8 cellular contexts compared by ENCODE assay signal in the genomic region with DNA sequence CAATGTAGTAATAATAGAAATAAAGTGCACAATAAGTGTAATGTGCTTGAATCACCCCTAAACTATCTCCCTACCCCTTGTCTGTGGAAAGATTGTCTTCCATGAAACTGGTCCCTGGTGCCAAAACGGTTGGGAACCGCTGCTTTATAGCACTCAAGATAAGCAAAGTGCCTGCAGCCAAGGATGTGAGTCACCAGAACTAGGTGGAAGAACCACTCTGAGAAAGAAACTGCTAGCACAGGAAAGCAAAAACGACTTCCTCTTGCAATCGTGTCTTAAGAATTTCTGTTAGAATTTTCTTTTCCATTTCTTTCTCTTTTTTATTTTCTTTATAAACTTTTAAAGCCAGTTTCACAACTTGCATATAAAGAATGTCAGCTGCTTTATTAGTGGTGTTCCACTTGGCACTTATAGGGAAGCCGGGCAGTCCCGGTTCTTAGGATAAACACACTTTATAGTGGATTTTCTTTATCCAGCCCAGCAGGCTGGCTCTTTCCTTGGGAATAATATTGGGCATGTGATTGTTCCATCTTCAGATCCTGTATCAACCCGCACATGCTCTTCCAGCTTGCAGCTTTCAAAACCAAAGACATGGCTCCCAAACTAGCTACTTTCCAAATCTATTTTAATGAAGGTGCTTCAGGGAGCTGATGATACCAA. TPM values are rescaled to one million over a fixed set of nuclear protein-coding genes. Genes with fewer than 3 reads are reported as not detected.
DNase-seq lines count a peak whose midpoint lies in the region; ATAC-seq and TF ChIP-seq lines count a peak whose summit lies in the region.

No MANE protein-coding gene starts in this region.

- intact Hi-C loops in prostate gland (cut with DNase I), result no loop called here

- H3K23me2 ChIP-seq in H9 (ENCODE audit: insufficient read length, low read depth, low read length, poor library complexity, severe bottlenecking), result no peaks in the 10 kb centered on the region

- WGBS in prostate gland, result 12% methylated on average over 7 of the region's 7 CpGs
- WGBS in H9 (ENCODE audit: extremely low coverage, insufficient read length, low lambda C conversion rate), result no CpG with 5 or more reads among the region's 7 CpGs

- H2BK20ac ChIP-seq in H9 (ENCODE audit: low read depth, low read length, poor library complexity, severe bottlenecking), result no peak overlapping the region

- peak; percentile 62 to 89 for DNase-seq in NOMO-1 (lab: John Stamatoyannopoulos, UW; ENCODE audit: unreplicated experiment in 2 of 2)
- no peak for DNase-seq in epithelial cell of prostate (ENCODE audit: low read depth, low spot score)
- DNase-seq in prostate gland (ENCODE audit: low spot score), result peak; percentile 74
- DNase-seq in H9, result no peak
- DNase-seq in NCI-H2081 (lab: John Stamatoyannopoulos, UW), result no peak
- no peak for DNase-seq in SHP77 treated with DMSO at 0.1 percent for 48 hours (lab: John Stamatoyannopoulos, UW)
- no peak for DNase-seq in activated CD4-positive, alpha-beta T cell treated with anti-CD3 and anti-CD28 coated beads, Interleukin-2, amount 50 U/mL, for 48 hours

- no peaks in the 10 kb centered on the region for H3K27me3 ChIP-seq in prostate gland (replicated peaks; ENCODE audit: insufficient read depth)
- H3K27me3 ChIP-seq in H9 (ENCODE audit: insufficient read depth, low read length), result no peaks in the 10 kb centered on the region

- H3K23ac ChIP-seq in H9 (ENCODE audit: insufficient read length, low read depth, low read length), result no peak overlapping the region

- peak overlapping the region; percentile 97 for H3K27ac ChIP-seq in epithelial cell of prostate
- H3K27ac ChIP-seq in prostate gland, result peak overlapping the region in 1 of 2 donors; percentile 38
- no peak overlapping the region for H3K27ac ChIP-seq in H9 (ENCODE audit: insufficient read length, low read depth, low read length)

- H4K20me1 ChIP-seq in H9 (ENCODE audit: control insufficient read depth, insufficient read depth, insufficient read length), result no peaks in the 10 kb centered on the region

- H3K27ac Mint-ChIP-seq in H9, result no peak overlapping the region

- no peak overlapping the region for H2BK15ac ChIP-seq in H9 (ENCODE audit: low read depth, low read length)

- no peak overlapping the region for H3K4me3 ChIP-seq in prostate gland

- H3T11ph ChIP-seq in H9 (ENCODE audit: low read length), result no peak overlapping the region

- H3K79me2 ChIP-seq in H9 (ENCODE audit: insufficient read depth, low read length), result no peaks in the 10 kb centered on the region

- TF ChIP-seq POLR2A in prostate gland (IDR thresholded peaks at IDR 0.05), result no peak

- H3K4me1 ChIP-seq in prostate gland (replicated peaks), result no peaks in the 10 kb centered on the region
- H3K4me1 ChIP-seq in H9 (ENCODE audit: insufficient read depth, low read length), result peaks cover 9% of the 10 kb centered on the region; the same call in 1 of the 2 replicates

- no peak overlapping the region for H4K91ac ChIP-seq in H9 (ENCODE audit: insufficient read length, low read depth, low read length)

- H3K4me3 Mint-ChIP-seq in H9, result no peak overlapping the region

- H3K27me3 Mint-ChIP-seq in H9 (ENCODE audit: low read depth), result no peaks in the 10 kb centered on the region

- no peak overlapping the region for H3K18ac ChIP-seq in H9 (ENCODE audit: insufficient read length, low read depth, low read length)

- H2AFZ ChIP-seq in H9 (ENCODE audit: low read length), result no peak overlapping the region

- TF ChIP-seq CTCF in prostate gland (IDR thresholded peaks at IDR 0.05), result no peak
- no peak for TF ChIP-seq CTCF in H9 (conservative IDR thresholded peaks at IDR 0.05)

- H2BK12ac ChIP-seq in H9 (ENCODE audit: insufficient read length, low read depth, low read length), result no peak overlapping the region

- ATAC-seq in GM18498 (IDR thresholded peaks at IDR 0.05; ENCODE audit: unreplicated experiment), result peak; percentile 47

- H4K5ac ChIP-seq in H9 (ENCODE audit: insufficient read length, low read depth, low read length), result no peak overlapping the region

- H3K4me1 Mint-ChIP-seq in H9, result peaks cover 12 to 24% of the 10 kb centered on the region in 2 experiments

- H3K36me3 ChIP-seq in prostate gland, result no peaks in the 10 kb centered on the region

- H3K9ac ChIP-seq in H9 (ENCODE audit: extremely low read depth, insufficient read length, low read length), result no peak overlapping the region

- no peak overlapping the region for H3K56ac ChIP-seq in H9 (ENCODE audit: insufficient read length, low read depth, low read length)

- H3K4ac ChIP-seq in H9 (ENCODE audit: low read depth, low read length), result no peak overlapping the region

- no peaks in the 10 kb centered on the region for H3K79me1 ChIP-seq in H9 (ENCODE audit: insufficient read depth, low read depth, low read length, poor library complexity, severe bottlenecking)

- H3K14ac ChIP-seq in H9 (ENCODE audit: insufficient read depth, low read length), result no peak overlapping the region

- H3K36me3 Mint-ChIP-seq in H9 (ENCODE audit: insufficient read depth in 1 of 3, low read depth in 3 of 3), result no peaks in the 10 kb centered on the region

- H3K9me3 Mint-ChIP-seq in H9, result no peaks in the 10 kb centered on the region

- H2BK120ac ChIP-seq in H9 (ENCODE audit: low read depth, low read length, poor library complexity, severe bottlenecking), result no peak overlapping the region

- no peak overlapping the region for H3K4me2 ChIP-seq in H9 (ENCODE audit: insufficient read depth, insufficient read length, low read length)

- H2AK5ac ChIP-seq in H9 (ENCODE audit: insufficient read length, low read length), result no peak overlapping the region

- no peak overlapping the region for H2BK5ac ChIP-seq in H9 (ENCODE audit: insufficient read length, low read length)

- H4K8ac ChIP-seq in H9 (replicated peaks; ENCODE audit: insufficient read length, low read depth, low read length), result no peak overlapping the region

- H3K9me3 ChIP-seq in prostate gland, result no peaks in the 10 kb centered on the region
- H3K9me3 ChIP-seq in H9 (ENCODE audit: control insufficient read depth, low read depth, low read length), result no peaks in the 10 kb centered on the region

RNA-seq across cellular contexts. Expression of gene CXCL8, which starts 32.3 kb away (rescaled TPM):
- total RNA-seq in prostate gland, result 10 to 100 TPM in 1 of 2 donors, not detected in 1; 15.2 TPM
- not detected in 2 replicates for total RNA-seq in H9 (2021)

Comparison
In these comparisons a context has a peak if more than half of its experiments do, and no peak if none do; other contexts are left out.
1. DNase-seq: peak in NOMO-1 (2 of 2) and prostate gland (single experiment); none in epithelial cell of prostate (single experiment), H9 (single experiment), NCI-H2081 (0 of 2), SHP77 treated with DMSO at 0.1 percent for 48 hours (single experiment) and activated CD4-positive, alpha-beta T cell treated with anti-CD3 and anti-CD28 coated beads, Interleukin-2, amount 50 U/mL, for 48 hours (0 of 2).